ENCODE assay signal across 39 cellular contexts in the genomic region with DNA sequence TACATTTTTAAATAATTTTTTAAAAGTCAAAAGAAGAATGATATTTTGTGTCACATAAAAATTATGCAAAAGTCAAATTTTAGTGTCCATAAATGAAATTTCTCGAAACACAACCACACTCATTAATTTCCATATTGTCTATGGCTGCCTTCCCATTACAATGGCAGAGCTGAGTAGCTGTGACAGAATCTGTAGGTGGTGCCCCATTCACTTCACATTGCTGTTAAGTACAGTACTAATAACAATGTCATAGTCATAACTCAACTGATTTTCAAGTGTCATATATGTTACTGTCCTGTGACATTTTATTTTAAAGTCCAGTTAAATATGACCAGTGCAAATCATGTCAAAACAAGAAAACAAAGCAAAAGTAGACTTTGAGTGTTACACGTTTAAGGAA.
"Had no signal": no experiment of that assay in that cellular context is flagged by ENCODE, and none has a peak within 500 bp of the region (broad histone marks: within the 10 kb centered on the region; RNA-seq: fewer than 3 reads in every experiment).

No MANE protein-coding gene starts in this region.

- H3K27me3 ChIP-seq: adrenal gland, ascending aorta, body of pancreas, brain microvascular endothelial cell, breast epithelium, cardiac muscle cell had no signal

- ATAC-seq: activated naive CD4-positive, alpha-beta T cell treated with anti-CD3 and anti-CD28 coated beads, Interleukin-2, amount 50 U/mL, for 72 hours; activated naive CD8-positive, alpha-beta T cell treated with anti-CD3 and anti-CD28 coated beads, Interleukin-2, amount 50 U/mL, for 24 hours; activated T-cell treated with anti-CD3 and anti-CD28 coated beads, Interleukin-2, amount 50 U/mL, for 4 hours; activated T-cell treated with anti-CD3 and anti-CD28 coated beads, Interleukin-2, amount 50 U/mL, for 72 hours; activated T-helper 17 cell treated with anti-CD3 and anti-CD28 coated beads, Interleukin-2, amount 50 U/mL, for 72 hours; body of pancreas had no signal

- H3K4me3 Mint-ChIP-seq: activated naive CD4-positive, alpha-beta T cell treated with anti-CD3 and anti-CD28 coated beads for 36 hours; activated naive CD4-positive, alpha-beta T cell treated with anti-CD3 and anti-CD28 coated beads, Interleukin-2, amount 10 ng/mL, durations not matched to agents 7 days and 5 days; activated naive CD4-positive, alpha-beta T cell treated with anti-CD3 and anti-CD28 coated beads, Interleukin-2, amount 50 U/mL, for 24 hours; activated naive CD8-positive, alpha-beta T cell; activated naive CD8-positive, alpha-beta T cell treated with anti-CD3 and anti-CD28 coated beads for 36 hours; activated naive CD8-positive, alpha-beta T cell treated with anti-CD3 and anti-CD28 coated beads, Interleukin-2, amount 10 ng/mL, durations not matched to agents 7 days and 5 days; activated naive CD8-positive, alpha-beta T cell treated with anti-CD3 and anti-CD28 coated beads, Interleukin-2, amount 50 U/mL, for 24 hours; activated T-cell treated with anti-CD3 and anti-CD28 coated beads, Interleukin-2, amount 50 U/mL, for 24 hours; activated T-cell treated with anti-CD3 and anti-CD28 coated beads, Interleukin-2, amount 50 U/mL, for 4 hours; activated T-cell treated with anti-CD3 and anti-CD28 coated beads, Interleukin-2, amount 50 U/mL, for 72 hours; activated T-helper 1 cell treated with anti-CD3 and anti-CD28 coated beads, Interleukin-12 subunit alpha, Interleukin-12 subunit beta, Interleukin-2, Interleukin-4 antibody, amounts not matched to agents 30 ng/mL and 10 ng/mL and 1 ng/mL, durations not matched to agents 14 hours and 24 hours and 36 hours; activated T-helper 17 cell treated with anti-CD3 and anti-CD28 coated beads, Interleukin-2, amount 50 U/mL, for 72 hours; brain; central memory CD8-positive, alpha-beta T cell had no signal

- H3K27ac ChIP-seq: adrenal gland, ascending aorta, body of pancreas, brain microvascular endothelial cell, breast epithelium, cardiac muscle cell had no signal

- H3K9me3 ChIP-seq: adrenal gland, ascending aorta, body of pancreas had no signal

- H3K27ac Mint-ChIP-seq: activated naive CD4-positive, alpha-beta T cell treated with anti-CD3 and anti-CD28 coated beads for 36 hours; activated naive CD4-positive, alpha-beta T cell treated with anti-CD3 and anti-CD28 coated beads, Interleukin-2, amount 10 ng/mL, durations not matched to agents 7 days and 5 days; activated naive CD4-positive, alpha-beta T cell treated with anti-CD3 and anti-CD28 coated beads, Interleukin-2, amount 50 U/mL, for 24 hours; activated naive CD4-positive, alpha-beta T cell treated with anti-CD3 and anti-CD28 coated beads, Interleukin-2, amount 50 U/mL, for 72 hours; activated naive CD8-positive, alpha-beta T cell; activated naive CD8-positive, alpha-beta T cell treated with anti-CD3 and anti-CD28 coated beads for 36 hours; activated naive CD8-positive, alpha-beta T cell treated with anti-CD3 and anti-CD28 coated beads, Interleukin-2, amount 10 ng/mL, durations not matched to agents 7 days and 5 days; activated naive CD8-positive, alpha-beta T cell treated with anti-CD3 and anti-CD28 coated beads, Interleukin-2, amount 50 U/mL, for 24 hours; activated T-cell treated with anti-CD3 and anti-CD28 coated beads, Interleukin-2, amount 50 U/mL, for 24 hours; activated T-cell treated with anti-CD3 and anti-CD28 coated beads, Interleukin-2, amount 50 U/mL, for 72 hours; activated T-helper 1 cell treated with anti-CD3 and anti-CD28 coated beads, Interleukin-12 subunit alpha, Interleukin-12 subunit beta, Interleukin-2, Interleukin-4 antibody, amounts not matched to agents 30 ng/mL and 10 ng/mL and 1 ng/mL, durations not matched to agents 14 hours and 24 hours and 36 hours; activated T-helper 17 cell treated with anti-CD3 and anti-CD28 coated beads, Interleukin-2, amount 50 U/mL, for 72 hours; activated T-helper 2 cell treated with anti-CD3 and anti-CD28 coated beads, Interferon-gamma antibody, Interleukin-2, Interleukin-4, amounts not matched to agents 10 μg/mL and 5 μg/mL and 100 μg/mL, durations not matched to agents 14 hours and 24 hours and 36 hours; brain had no signal

- DNase-seq: activated effector memory CD4-positive, alpha-beta T cell treated with anti-CD3 and anti-CD28 coated beads, Interleukin-2, amount 50 U/mL, for 16 hours; activated effector memory CD4-positive, alpha-beta T cell treated with Interleukin-2 at 50 U/mL for 16 hours; activated gamma-delta T cell; activated gamma-delta T cell treated with Interleukin-2 at 50 U/mL for 16 hours; activated naive CD4-positive, alpha-beta T cell; activated naive CD4-positive, alpha-beta T cell treated with anti-CD3 and anti-CD28 coated beads for 36 hours; activated naive CD4-positive, alpha-beta T cell treated with anti-CD3 and anti-CD28 coated beads, Interleukin-2, amount 10 ng/mL, durations not matched to agents 7 days and 5 days; activated naive CD4-positive, alpha-beta T cell treated with anti-CD3 and anti-CD28 coated beads, Interleukin-2, amount 50 U/mL, for 16 hours; activated naive CD4-positive, alpha-beta T cell treated with Interleukin-2 at 50 U/mL for 16 hours; activated naive CD8-positive, alpha-beta T cell treated with anti-CD3 and anti-CD28 coated beads for 36 hours; activated naive CD8-positive, alpha-beta T cell treated with anti-CD3 and anti-CD28 coated beads, Interleukin-2, amount 10 ng/mL, durations not matched to agents 7 days and 5 days; activated naive CD8-positive, alpha-beta T cell treated with anti-CD3 and anti-CD28 coated beads, Interleukin-2, amount 50 U/mL, for 24 hours; activated T-cell treated with anti-CD3 and anti-CD28 coated beads, Interleukin-2, amount 50 U/mL, for 1 hour; activated T-cell treated with anti-CD3 and anti-CD28 coated beads, Interleukin-2, amount 50 U/mL, for 24 hours; activated T-cell treated with anti-CD3 and anti-CD28 coated beads, Interleukin-2, amount 50 U/mL, for 4 hours; activated T-cell treated with anti-CD3 and anti-CD28 coated beads, Interleukin-2, amount 50 U/mL, for 48 hours; activated T-cell treated with anti-CD3 and anti-CD28 coated beads, Interleukin-2, amount 50 U/mL, for 72 hours; adrenal gland; amniotic stem cell; amygdala; anterior cingulate cortex; aorta; body of pancreas; brain microvascular endothelial cell; central memory CD4-positive, alpha-beta T cell; cerebellar nuclear complex had no signal

- H3K4me1 Mint-ChIP-seq: activated naive CD4-positive, alpha-beta T cell treated with anti-CD3 and anti-CD28 coated beads, Interleukin-2, amount 10 ng/mL, durations not matched to agents 7 days and 5 days; activated naive CD4-positive, alpha-beta T cell treated with anti-CD3 and anti-CD28 coated beads, Interleukin-2, amount 50 U/mL, for 24 hours; activated naive CD8-positive, alpha-beta T cell treated with anti-CD3 and anti-CD28 coated beads for 36 hours; activated naive CD8-positive, alpha-beta T cell treated with anti-CD3 and anti-CD28 coated beads, Interleukin-2, amount 10 ng/mL, durations not matched to agents 7 days and 5 days; activated naive CD8-positive, alpha-beta T cell treated with anti-CD3 and anti-CD28 coated beads, Interleukin-2, amount 50 U/mL, for 24 hours; activated T-helper 17 cell treated with anti-CD3 and anti-CD28 coated beads, Interleukin-2, amount 50 U/mL, for 72 hours; central memory CD8-positive, alpha-beta T cell had no signal

- FAIRE-seq: astrocyte, bronchial epithelial cell had no signal

- H3K9me3 Mint-ChIP-seq: activated naive CD4-positive, alpha-beta T cell treated with anti-CD3 and anti-CD28 coated beads for 36 hours; activated naive CD4-positive, alpha-beta T cell treated with anti-CD3 and anti-CD28 coated beads, Interleukin-2, amount 10 ng/mL, durations not matched to agents 7 days and 5 days; activated naive CD4-positive, alpha-beta T cell treated with anti-CD3 and anti-CD28 coated beads, Interleukin-2, amount 50 U/mL, for 24 hours; activated naive CD8-positive, alpha-beta T cell treated with anti-CD3 and anti-CD28 coated beads, Interleukin-2, amount 50 U/mL, for 24 hours; activated T-cell treated with anti-CD3 and anti-CD28 coated beads, Interleukin-2, amount 50 U/mL, for 4 hours; activated T-helper 2 cell treated with anti-CD3 and anti-CD28 coated beads, Interferon-gamma antibody, Interleukin-2, Interleukin-4, amounts not matched to agents 10 μg/mL and 5 μg/mL and 100 μg/mL, durations not matched to agents 14 hours and 24 hours and 36 hours; central memory CD8-positive, alpha-beta T cell had no signal

- H3K27me3 Mint-ChIP-seq: activated naive CD4-positive, alpha-beta T cell treated with anti-CD3 and anti-CD28 coated beads, Interleukin-2, amount 10 ng/mL, durations not matched to agents 7 days and 5 days; activated naive CD4-positive, alpha-beta T cell treated with anti-CD3 and anti-CD28 coated beads, Interleukin-2, amount 50 U/mL, for 24 hours; activated naive CD8-positive, alpha-beta T cell; activated naive CD8-positive, alpha-beta T cell treated with anti-CD3 and anti-CD28 coated beads for 36 hours; activated naive CD8-positive, alpha-beta T cell treated with anti-CD3 and anti-CD28 coated beads, Interleukin-2, amount 10 ng/mL, durations not matched to agents 7 days and 5 days; activated naive CD8-positive, alpha-beta T cell treated with anti-CD3 and anti-CD28 coated beads, Interleukin-2, amount 50 U/mL, for 24 hours; activated T-cell treated with anti-CD3 and anti-CD28 coated beads, Interleukin-2, amount 50 U/mL, for 24 hours; activated T-helper 17 cell treated with anti-CD3 and anti-CD28 coated beads, Interleukin-2, amount 50 U/mL, for 72 hours; central memory CD8-positive, alpha-beta T cell had no signal

- H3K4me1 ChIP-seq: adrenal gland, ascending aorta, body of pancreas, breast epithelium had no signal

- H3K4me3 ChIP-seq: adrenal gland, ascending aorta, body of pancreas, breast epithelium, cardiac muscle cell had no signal

- H3K36me3 Mint-ChIP-seq: activated naive CD4-positive, alpha-beta T cell treated with anti-CD3 and anti-CD28 coated beads, Interleukin-2, amount 10 ng/mL, durations not matched to agents 7 days and 5 days; activated naive CD4-positive, alpha-beta T cell treated with anti-CD3 and anti-CD28 coated beads, Interleukin-2, amount 50 U/mL, for 72 hours; activated naive CD8-positive, alpha-beta T cell; activated naive CD8-positive, alpha-beta T cell treated with anti-CD3 and anti-CD28 coated beads for 36 hours; activated naive CD8-positive, alpha-beta T cell treated with anti-CD3 and anti-CD28 coated beads, Interleukin-2, amount 10 ng/mL, durations not matched to agents 7 days and 5 days; brain had no signal

- H3K36me3 ChIP-seq: adrenal gland, ascending aorta, brain microvascular endothelial cell, breast epithelium, cardiac muscle cell had no signal
